Comparison of ENCODE assay signal across 14 cellular contexts in genomic region chr19:16085115-16085514, GRCh38. TPM values are rescaled to one million over a fixed set of nuclear protein-coding genes. Genes with fewer than 3 reads are reported as not detected.
A peak's percentile ranks its signal among the peaks of the same experiment; 100 is the strongest.
DNase-seq lines count a peak whose midpoint lies in the region; ATAC-seq and TF ChIP-seq lines count a peak whose summit lies in the region.
"Had no signal": no experiment of that assay in that cellular context is flagged by ENCODE, and none has a peak within 500 bp of the region (broad histone marks: within the 10 kb centered on the region; RNA-seq: fewer than 3 reads in every experiment).

No MANE protein-coding gene starts in this region.

- peaks cover 100% of the 10 kb centered on the region for H3K36me3 Mint-ChIP-seq in effector memory CD8-positive, alpha-beta T cell (ENCODE audit: insufficient read depth)

- peaks cover 54 to 100% (median 92%) of the 10 kb centered on the region in 6 donors for H3K4me1 ChIP-seq in spleen

- H3K4me3 Mint-ChIP-seq in effector memory CD8-positive, alpha-beta T cell: peak overlapping the region; percentile 77 to 83

- H3K9me3 Mint-ChIP-seq in effector memory CD8-positive, alpha-beta T cell: no peaks in the 10 kb centered on the region

- H3K4me1 Mint-ChIP-seq in effector memory CD8-positive, alpha-beta T cell (ENCODE audit: low read depth in 2 of 2): peaks cover 30 to 39% of the 10 kb centered on the region in 2 donors

- H3K27ac ChIP-seq in spleen: peak overlapping the region; percentile 3 to 86 (median 84)
- H3K27ac ChIP-seq: 22Rv1, left ventricle myocardium inferior had no signal

- ATAC-seq in effector memory CD8-positive, alpha-beta T cell (replicated peaks): no peak
- ATAC-seq in HG02678 (IDR thresholded peaks at IDR 0.05; ENCODE audit: unreplicated experiment) (no peak), GM19351 (IDR thresholded peaks at IDR 0.05; ENCODE audit: unreplicated experiment) (no peak)

- H3K36me3 ChIP-seq in spleen: peaks cover 4 to 100% (median 85%) of the 10 kb centered on the region in 6 donors

- 45 to 64% (median 50%) methylated on average over 6 of the region's 6 CpGs for WGBS in spleen, 5 donors

- no peak for TF ChIP-seq POLR2A in spleen (IDR thresholded peaks at IDR 0.05)

- H3K27ac Mint-ChIP-seq in effector memory CD8-positive, alpha-beta T cell: peak overlapping the region in 1 of 2 donors; percentile 91

- no peaks in the 10 kb centered on the region for H3K27me3 Mint-ChIP-seq in effector memory CD8-positive, alpha-beta T cell

- peak overlapping the region in 1 of 8 donors; percentile 22 for H3K4me3 ChIP-seq in spleen
- H3K4me3 ChIP-seq: left ventricle myocardium inferior had no signal

- DNase-seq in SIG-M5 treated with dmso at 0.1 percent for 504 hours (lab: John Stamatoyannopoulos, UW; ENCODE audit: unreplicated experiment) (peak; percentile 16), SIG-M5 (lab: John Stamatoyannopoulos, UW) (no peak), SKM-1 (lab: John Stamatoyannopoulos, UW; ENCODE audit: unreplicated experiment) (peak; percentile 25), spleen (no peak), NCI-H748 (lab: John Stamatoyannopoulos, UW; ENCODE audit: unreplicated experiment) (no peak)
- no peak for DNase-seq in effector memory CD8-positive, alpha-beta T cell
- DNase-seq: amniotic stem cell, left ventricle myocardium inferior, NCI-H526, T-helper 9 cell had no signal

- no peaks in the 10 kb centered on the region for H3K27me3 ChIP-seq in spleen (replicated peaks in 1 of 7)

- TF ChIP-seq CTCF in spleen (IDR thresholded peaks at IDR 0.05 in 8 of 11, conservative IDR thresholded peaks at IDR 0.05 in 3 of 11): no peak

- intact Hi-C loops in spleen (cut with DNase I; ENCODE audit: low total_unique reads): no loop called here

- no peaks in the 10 kb centered on the region for H3K9me3 ChIP-seq in spleen
- H3K9me3 ChIP-seq: left ventricle myocardium inferior had no signal

RNA-seq across cellular contexts. Expression of gene TPM4, which starts 8.8 kb away (rescaled TPM):
- 100 to 1,000 TPM; 352 to 760 (median 443) TPM for total RNA-seq in spleen
- 100 to 1,000 TPM; 181 to 403 (median 238) TPM for polyA plus RNA-seq in spleen

RNA-seq across cellular contexts. Expression of gene RAB8A, which starts 26.6 kb away (rescaled TPM):
- 100 to 1,000 TPM in 2 of 7 donors, 10 to 100 TPM in 5; 71.9 to 104 (median 89.8) TPM for total RNA-seq in spleen
- polyA plus RNA-seq in spleen: 10 to 100 TPM; 31.5 to 45.5 (median 34.0) TPM

RNA-seq across cellular contexts. Expression of gene HSH2D, which starts 58.4 kb away (rescaled TPM):
- 10 to 100 TPM; 39.6 to 89.2 (median 51.4) TPM for total RNA-seq in spleen
- polyA plus RNA-seq in spleen: 100 to 1,000 TPM in 1 of 3 donors, 10 to 100 TPM in 2; 66.1 to 119 (median 75.2) TPM
- total RNA-seq: pulmonary artery endothelial cell had no signal

Comparison
In these comparisons a context has a peak if more than half of its experiments do, and no peak if none do; other contexts are left out.
1. DNase-seq: peak in SIG-M5 treated with dmso at 0.1 percent for 504 hours (single experiment) and SKM-1 (single experiment); none in SIG-M5 (single experiment), effector memory CD8-positive, alpha-beta T cell (0 of 3), spleen (single experiment) and NCI-H748 (single experiment).